ENCODE assay signal across 17 cellular contexts in the genomic region with DNA sequence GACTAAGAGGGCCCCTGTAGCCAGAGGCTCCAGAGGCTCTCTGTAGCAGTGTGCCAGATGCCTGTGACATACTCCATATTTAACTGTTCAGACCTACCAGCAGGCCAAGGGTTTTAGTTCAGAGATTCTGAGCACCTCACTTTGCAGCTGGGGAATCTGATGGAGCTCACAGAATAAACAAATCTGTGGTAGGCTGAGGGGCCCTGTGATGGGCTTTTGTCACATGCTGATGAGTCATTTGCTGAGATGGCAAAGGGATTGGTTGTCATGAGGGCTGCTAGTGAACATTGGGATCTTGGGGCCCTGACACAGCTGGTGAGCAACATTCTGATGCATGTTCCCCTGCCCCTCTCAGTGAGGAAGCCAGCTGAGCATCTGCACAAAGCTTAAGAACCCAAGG.
A peak's percentile ranks its signal among the peaks of the same experiment; 100 is the strongest.
DNase-seq lines count a peak whose midpoint lies in the region; ATAC-seq and TF ChIP-seq lines count a peak whose summit lies in the region.
"Had no signal": no experiment of that assay in that cellular context is flagged by ENCODE, and none has a peak within 500 bp of the region (broad histone marks: within the 10 kb centered on the region; RNA-seq: fewer than 3 reads in every experiment).

No MANE protein-coding gene starts in this region.

- no peaks in the 10 kb centered on the region for H3K36me3 ChIP-seq in mammary epithelial cell (ENCODE audit: insufficient read depth, low read length)
- H3K36me3 ChIP-seq in kidney epithelial cell (ENCODE audit: control insufficient read depth, insufficient read depth, low read length) = no peaks in the 10 kb centered on the region
- no peaks in the 10 kb centered on the region for H3K36me3 ChIP-seq in Caco-2 (ENCODE audit: control insufficient read depth, insufficient read depth, low read length)

- peaks cover 9% of the 10 kb centered on the region for H3K9me3 ChIP-seq in mammary epithelial cell (replicated peaks; ENCODE audit: insufficient read depth, low read length)
- H3K9me3 ChIP-seq in Caco-2 = no peaks in the 10 kb centered on the region

- H3K4me3 ChIP-seq in mammary epithelial cell (replicated peaks in 1 of 3; ENCODE audit: insufficient read depth in 1 of 3, low read depth in 2 of 3, low read length in 3 of 3) = no peak overlapping the region
- no peak overlapping the region for H3K4me3 ChIP-seq in kidney epithelial cell (ENCODE audit: low read depth, low read length)
- no peak overlapping the region for H3K4me3 ChIP-seq in Caco-2 (ENCODE audit: low read depth, low read length)

- BruUV-seq in mammary epithelial cell (replicated peaks; lab: Mats Ljungman, UMichigan) (no TSS peak), Caco-2 (replicated peaks; lab: Mats Ljungman, UMichigan) (no TSS peak)

- H3K9me3 Mint-ChIP-seq in Caco-2 (ENCODE audit: unreplicated experiment) = peaks cover 19% of the 10 kb centered on the region

- ATAC-seq in Right ventricle myocardium inferior = no peak
- no peak for ATAC-seq in GM18858 (IDR thresholded peaks at IDR 0.05; ENCODE audit: unreplicated experiment)

- H2AFZ ChIP-seq in mammary epithelial cell (ENCODE audit: low read depth, low read length) = no peak overlapping the region

- no peak overlapping the region for H3K27ac ChIP-seq in mammary epithelial cell (ENCODE audit: insufficient read depth, low read depth, low read length)
- H3K27ac ChIP-seq: epithelial cell of prostate had no signal

- H3K79me2 ChIP-seq in mammary epithelial cell (ENCODE audit: insufficient read depth, low read length) = no peaks in the 10 kb centered on the region

- H3K4me1 ChIP-seq in mammary epithelial cell (ENCODE audit: insufficient read depth, low read length) (peaks cover 35% of the 10 kb centered on the region), Caco-2 (no peaks in the 10 kb centered on the region)

- dilution Hi-C loops in mammary epithelial cell (cut with HindIII; ENCODE audit: low sequenced_read_pairs) = no loop called here

- no peak overlapping the region for H3K4me3 Mint-ChIP-seq in Caco-2 (ENCODE audit: unreplicated experiment)
- H3K4me3 Mint-ChIP-seq: activated B cell treated with CpG ODN at 0.5 μM for 24 hours; activated naive CD8-positive, alpha-beta T cell treated with anti-CD3 and anti-CD28 coated beads for 36 hours had no signal

- no peaks in the 10 kb centered on the region for H3K27me3 ChIP-seq in mammary epithelial cell (ENCODE audit: insufficient read depth, low read length)
- H3K27me3 ChIP-seq in kidney epithelial cell (ENCODE audit: control insufficient read depth, insufficient read depth, low read length) = no peaks in the 10 kb centered on the region
- no peaks in the 10 kb centered on the region for H3K27me3 ChIP-seq in Caco-2 (replicated peaks; ENCODE audit: control insufficient read depth, insufficient read depth, low read length)

- in situ Hi-C loops in mammary epithelial cell (cut with MboI; ENCODE audit: low sequenced_read_pairs in 2 of 2) = no loop called here

- peak; percentile 73 for DNase-seq in AG08396 (ENCODE audit: low spot score)
- peak; percentile 85 for DNase-seq in HT1080 (ENCODE audit: low read depth)
- peak; percentile 18 for DNase-seq in mammary epithelial cell
- peak; percentile 54 for DNase-seq in kidney epithelial cell (ENCODE audit: low read depth)
- DNase-seq in Caco-2 = no peak
- DNase-seq in Right ventricle myocardium inferior (ENCODE audit: missing footprints) = no peak
- DNase-seq in stimulated activated CD8-positive, alpha-beta memory T cell treated with anti-CD3 and anti-CD28 coated beads, Interleukin-4, amount 100 ng/mL, for 48 hours = no peak
- DNase-seq: activated B cell treated with CpG ODN at 0.5 μM for 24 hours; activated naive CD8-positive, alpha-beta T cell treated with anti-CD3 and anti-CD28 coated beads for 36 hours; cerebellar nuclear complex; DMS153; KBM-7; mesendoderm; NCI-H1930; NK-92 treated with Interleukin-12 subunit alpha and Interleukin-12 subunit beta, amount 100 ng/mL, for 24 hours had no signal

- CTCF ChIA-PET in mammary epithelial cell (lab: Charles Lee; ENCODE audit: low non-redundant PET) (no interaction called here), Caco-2 (lab: Charles Lee) (no interaction called here)

- no peaks in the 10 kb centered on the region for H3K36me3 Mint-ChIP-seq in Caco-2 (ENCODE audit: insufficient read depth, unreplicated experiment)
- H3K36me3 Mint-ChIP-seq: activated naive CD8-positive, alpha-beta T cell treated with anti-CD3 and anti-CD28 coated beads for 36 hours had no signal

- TF ChIP-seq CTCF in mammary epithelial cell (conservative IDR thresholded peaks at IDR 0.05 in 1 of 2, IDR thresholded peaks at IDR 0.05 in 1 of 2; ENCODE audit: extremely low read depth in 1 of 2, insufficient read depth in 1 of 2, low read depth in 1 of 2, low read length in 2 of 2) = no peak
- no peak for TF ChIP-seq CTCF in kidney epithelial cell (IDR thresholded peaks at IDR 0.05; ENCODE audit: insufficient read depth, low read length, poor library complexity, severe bottlenecking)
- no peak for TF ChIP-seq CTCF in Caco-2 (IDR thresholded peaks at IDR 0.05; ENCODE audit: insufficient read depth in 1 of 2, low read depth in 1 of 2, low read length in 1 of 2, severe bottlenecking in 1 of 2, unreplicated experiment in 1 of 2)

- no peak overlapping the region for H3K9ac ChIP-seq in mammary epithelial cell (ENCODE audit: insufficient read depth, low read length)

- H3K27me3 Mint-ChIP-seq in Caco-2 (ENCODE audit: insufficient read depth, unreplicated experiment) = peaks cover 8% of the 10 kb centered on the region

- no peak overlapping the region for H3K4me2 ChIP-seq in mammary epithelial cell (ENCODE audit: insufficient read depth, low read depth, low read length)

- H3K4me1 Mint-ChIP-seq in Caco-2 (ENCODE audit: low read depth, unreplicated experiment) = no peaks in the 10 kb centered on the region
- H3K4me1 Mint-ChIP-seq: activated B cell treated with CpG ODN at 0.5 μM for 24 hours; activated naive CD8-positive, alpha-beta T cell treated with anti-CD3 and anti-CD28 coated beads for 36 hours had no signal

- H4K20me1 ChIP-seq in mammary epithelial cell (ENCODE audit: insufficient read depth, low read length) = no peaks in the 10 kb centered on the region

- POLR2A ChIA-PET in Caco-2 (lab: Charles Lee) = no interaction called here

- H3K27ac Mint-ChIP-seq in Caco-2 (ENCODE audit: unreplicated experiment) = no peak overlapping the region
- H3K27ac Mint-ChIP-seq: activated B cell treated with CpG ODN at 0.5 μM for 24 hours; activated naive CD8-positive, alpha-beta T cell treated with anti-CD3 and anti-CD28 coated beads for 36 hours had no signal

- intact Hi-C loops in mammary epithelial cell (cut with micrococcal nuclease) = loop anchor here (5.0 to 10.0 kb wide), 2 partner anchors 135 to 207 kb away; no protein-coding TSS in a partner anchor
- intact Hi-C loops in Caco-2 (cut with micrococcal nuclease; ENCODE audit: unreplicated experiment) = no loop called here
- intact Hi-C loops in Right ventricle myocardium inferior (cut with DNase I) = no loop called here

Comparison
In these comparisons a context has a peak if more than half of its experiments do, and no peak if none do; other contexts are left out.
1. DNase-seq: peak in AG08396 (single experiment), HT1080 (single experiment), mammary epithelial cell (single experiment) and kidney epithelial cell (single experiment); none in Caco-2 (0 of 2), Right ventricle myocardium inferior (single experiment) and stimulated activated CD8-positive, alpha-beta memory T cell treated with anti-CD3 and anti-CD28 coated beads, Interleukin-4, amount 100 ng/mL, for 48 hours (single experiment).